Comparison of ENCODE assay signal across 1 cellular context in the genomic region with DNA sequence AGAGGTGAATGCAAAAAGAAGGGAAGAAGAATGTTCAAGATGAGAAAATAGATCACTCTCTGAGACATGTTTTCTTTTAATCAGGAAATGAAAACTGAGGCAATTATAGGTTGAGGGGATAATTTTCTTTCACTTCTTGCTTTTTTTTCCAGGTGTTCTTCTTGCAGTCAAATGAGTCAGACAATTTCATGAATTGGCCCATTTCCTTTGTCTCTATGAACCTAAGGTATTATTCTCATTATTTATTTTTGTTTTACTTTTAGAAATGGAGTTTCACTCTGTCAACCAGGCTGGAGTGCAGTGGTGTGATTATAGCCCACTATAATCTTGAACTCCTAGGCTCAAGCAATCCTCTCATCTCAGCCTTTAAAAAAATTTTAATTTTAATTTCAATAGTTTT.
A peak's percentile ranks its signal among the peaks of the same experiment; 100 is the strongest.
TF ChIP-seq lines count a peak whose summit lies in the region.

No MANE protein-coding gene starts in this region.

TF ChIP-seq in GM12878, 131 proteins besides CTCF, POLR2A, EP300 and RAD21:
- no peak for TF ChIP-seq MYB (IDR thresholded peaks at IDR 0.05; ENCODE audit: borderline replicate concordance, low read depth, low read length)
- TF ChIP-seq PAX8 (IDR thresholded peaks at IDR 0.05), result no peak
- no peak for TF ChIP-seq TCF7 (IDR thresholded peaks at IDR 0.05; ENCODE audit: borderline replicate concordance)
- TF ChIP-seq, protein P1, sequence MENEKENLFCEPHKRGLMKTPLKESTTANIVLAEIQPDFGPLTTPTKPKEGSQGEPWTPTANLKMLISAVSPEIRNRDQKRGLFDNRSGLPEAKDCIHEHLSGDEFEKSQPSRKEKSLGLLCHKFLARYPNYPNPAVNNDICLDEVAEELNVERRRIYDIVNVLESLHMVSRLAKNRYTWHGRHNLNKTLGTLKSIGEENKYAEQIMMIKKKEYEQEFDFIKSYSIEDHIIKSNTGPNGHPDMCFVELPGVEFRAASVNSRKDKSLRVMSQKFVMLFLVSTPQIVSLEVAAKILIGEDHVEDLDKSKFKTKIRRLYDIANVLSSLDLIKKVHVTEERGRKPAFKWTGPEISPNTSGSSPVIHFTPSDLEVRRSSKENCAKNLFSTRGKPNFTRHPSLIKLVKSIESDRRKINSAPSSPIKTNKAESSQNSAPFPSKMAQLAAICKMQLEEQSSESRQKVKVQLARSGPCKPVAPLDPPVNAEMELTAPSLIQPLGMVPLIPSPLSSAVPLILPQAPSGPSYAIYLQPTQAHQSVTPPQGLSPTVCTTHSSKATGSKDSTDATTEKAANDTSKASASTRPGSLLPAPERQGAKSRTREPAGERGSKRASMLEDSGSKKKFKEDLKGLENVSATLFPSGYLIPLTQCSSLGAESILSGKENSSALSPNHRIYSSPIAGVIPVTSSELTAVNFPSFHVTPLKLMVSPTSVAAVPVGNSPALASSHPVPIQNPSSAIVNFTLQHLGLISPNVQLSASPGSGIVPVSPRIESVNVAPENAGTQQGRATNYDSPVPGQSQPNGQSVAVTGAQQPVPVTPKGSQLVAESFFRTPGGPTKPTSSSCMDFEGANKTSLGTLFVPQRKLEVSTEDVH (IDR thresholded peaks at IDR 0.05; ENCODE audit: low read depth, partially characterized antibody), result no peak
- TF ChIP-seq GABPA (IDR thresholded peaks at IDR 0.05; ENCODE audit: low read depth), result no peak
- no peak for TF ChIP-seq EED (IDR thresholded peaks at IDR 0.05; ENCODE audit: low read depth)
- no peak; the same call in 1 of the 2 replicates for TF ChIP-seq IKZF1 (conservative IDR thresholded peaks at IDR 0.05)
- TF ChIP-seq NBN (IDR thresholded peaks at IDR 0.05), result no peak
- peak; percentile 25; the same call in 1 of the 2 replicates for TF ChIP-seq SPI1 (IDR thresholded peaks at IDR 0.05; ENCODE audit: borderline replicate concordance, insufficient read depth, low read depth, low read length)
- TF ChIP-seq IKZF2 (IDR thresholded peaks at IDR 0.05), result peak; percentile 45 to 46; a peak in 3 of 4 replicates
- no peak for TF ChIP-seq JUND (IDR thresholded peaks at IDR 0.05; ENCODE audit: low read depth, low read length)
- TF ChIP-seq ZNF217 (IDR thresholded peaks at IDR 0.05), result no peak
- TF ChIP-seq NFIC (IDR thresholded peaks at IDR 0.05; ENCODE audit: low read depth, low read length), result peak; percentile 49; the same call in 1 of the 2 replicates
- TF ChIP-seq MEF2A (IDR thresholded peaks at IDR 0.05; ENCODE audit: insufficient read depth, low read depth, low read length), result no peak
- TF ChIP-seq ZNF622 (IDR thresholded peaks at IDR 0.05), result no peak
- TF ChIP-seq NFYA (IDR thresholded peaks at IDR 0.05; ENCODE audit: borderline replicate concordance, low read depth, low read length), result no peak
- TF ChIP-seq, protein P2, sequence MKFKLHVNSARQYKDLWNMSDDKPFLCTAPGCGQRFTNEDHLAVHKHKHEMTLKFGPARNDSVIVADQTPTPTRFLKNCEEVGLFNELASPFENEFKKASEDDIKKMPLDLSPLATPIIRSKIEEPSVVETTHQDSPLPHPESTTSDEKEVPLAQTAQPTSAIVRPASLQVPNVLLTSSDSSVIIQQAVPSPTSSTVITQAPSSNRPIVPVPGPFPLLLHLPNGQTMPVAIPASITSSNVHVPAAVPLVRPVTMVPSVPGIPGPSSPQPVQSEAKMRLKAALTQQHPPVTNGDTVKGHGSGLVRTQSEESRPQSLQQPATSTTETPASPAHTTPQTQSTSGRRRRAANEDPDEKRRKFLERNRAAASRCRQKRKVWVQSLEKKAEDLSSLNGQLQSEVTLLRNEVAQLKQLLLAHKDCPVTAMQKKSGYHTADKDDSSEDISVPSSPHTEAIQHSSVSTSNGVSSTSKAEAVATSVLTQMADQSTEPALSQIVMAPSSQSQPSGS (IDR thresholded peaks at IDR 0.05; ENCODE audit: low read length), result peak; percentile 36; the same call in 1 of the 2 replicates
- TF ChIP-seq, protein P3, sequence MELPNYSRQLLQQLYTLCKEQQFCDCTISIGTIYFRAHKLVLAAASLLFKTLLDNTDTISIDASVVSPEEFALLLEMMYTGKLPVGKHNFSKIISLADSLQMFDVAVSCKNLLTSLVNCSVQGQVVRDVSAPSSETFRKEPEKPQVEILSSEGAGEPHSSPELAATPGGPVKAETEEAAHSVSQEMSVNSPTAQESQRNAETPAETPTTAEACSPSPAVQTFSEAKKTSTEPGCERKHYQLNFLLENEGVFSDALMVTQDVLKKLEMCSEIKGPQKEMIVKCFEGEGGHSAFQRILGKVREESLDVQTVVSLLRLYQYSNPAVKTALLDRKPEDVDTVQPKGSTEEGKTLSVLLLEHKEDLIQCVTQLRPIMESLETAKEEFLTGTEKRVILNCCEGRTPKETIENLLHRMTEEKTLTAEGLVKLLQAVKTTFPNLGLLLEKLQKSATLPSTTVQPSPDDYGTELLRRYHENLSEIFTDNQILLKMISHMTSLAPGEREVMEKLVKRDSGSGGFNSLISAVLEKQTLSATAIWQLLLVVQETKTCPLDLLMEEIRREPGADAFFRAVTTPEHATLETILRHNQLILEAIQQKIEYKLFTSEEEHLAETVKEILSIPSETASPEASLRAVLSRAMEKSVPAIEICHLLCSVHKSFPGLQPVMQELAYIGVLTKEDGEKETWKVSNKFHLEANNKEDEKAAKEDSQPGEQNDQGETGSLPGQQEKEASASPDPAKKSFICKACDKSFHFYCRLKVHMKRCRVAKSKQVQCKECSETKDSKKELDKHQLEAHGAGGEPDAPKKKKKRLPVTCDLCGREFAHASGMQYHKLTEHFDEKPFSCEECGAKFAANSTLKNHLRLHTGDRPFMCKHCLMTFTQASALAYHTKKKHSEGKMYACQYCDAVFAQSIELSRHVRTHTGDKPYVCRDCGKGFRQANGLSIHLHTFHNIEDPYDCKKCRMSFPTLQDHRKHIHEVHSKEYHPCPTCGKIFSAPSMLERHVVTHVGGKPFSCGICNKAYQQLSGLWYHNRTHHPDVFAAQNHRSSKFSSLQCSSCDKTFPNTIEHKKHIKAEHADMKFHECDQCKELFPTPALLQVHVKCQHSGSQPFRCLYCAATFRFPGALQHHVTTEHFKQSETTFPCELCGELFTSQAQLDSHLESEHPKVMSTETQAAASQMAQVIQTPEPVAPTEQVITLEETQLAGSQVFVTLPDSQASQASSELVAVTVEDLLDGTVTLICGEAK (IDR thresholded peaks at IDR 0.05; ENCODE audit: borderline replicate concordance), result no peak
- TF ChIP-seq STAT3 (IDR thresholded peaks at IDR 0.05; ENCODE audit: low read depth, low read length), result no peak
- TF ChIP-seq YY1 (IDR thresholded peaks at IDR 0.05; ENCODE audit: low read depth, low read length), result no peak
- no peak for TF ChIP-seq ZSCAN29 (IDR thresholded peaks at IDR 0.05)
- TF ChIP-seq, protein P4, sequence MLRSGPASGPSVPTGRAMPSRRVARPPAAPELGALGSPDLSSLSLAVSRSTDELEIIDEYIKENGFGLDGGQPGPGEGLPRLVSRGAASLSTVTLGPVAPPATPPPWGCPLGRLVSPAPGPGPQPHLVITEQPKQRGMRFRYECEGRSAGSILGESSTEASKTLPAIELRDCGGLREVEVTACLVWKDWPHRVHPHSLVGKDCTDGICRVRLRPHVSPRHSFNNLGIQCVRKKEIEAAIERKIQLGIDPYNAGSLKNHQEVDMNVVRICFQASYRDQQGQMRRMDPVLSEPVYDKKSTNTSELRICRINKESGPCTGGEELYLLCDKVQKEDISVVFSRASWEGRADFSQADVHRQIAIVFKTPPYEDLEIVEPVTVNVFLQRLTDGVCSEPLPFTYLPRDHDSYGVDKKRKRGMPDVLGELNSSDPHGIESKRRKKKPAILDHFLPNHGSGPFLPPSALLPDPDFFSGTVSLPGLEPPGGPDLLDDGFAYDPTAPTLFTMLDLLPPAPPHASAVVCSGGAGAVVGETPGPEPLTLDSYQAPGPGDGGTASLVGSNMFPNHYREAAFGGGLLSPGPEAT (IDR thresholded peaks at IDR 0.05; ENCODE audit: low read depth), result no peak
- TF ChIP-seq CBX3 (IDR thresholded peaks at IDR 0.05; ENCODE audit: borderline replicate concordance, low read depth), result no peak
- no peak for TF ChIP-seq SUPT20H (IDR thresholded peaks at IDR 0.05; ENCODE audit: borderline replicate concordance, control insufficient read depth, low read depth, low read length)
- TF ChIP-seq, protein P5, sequence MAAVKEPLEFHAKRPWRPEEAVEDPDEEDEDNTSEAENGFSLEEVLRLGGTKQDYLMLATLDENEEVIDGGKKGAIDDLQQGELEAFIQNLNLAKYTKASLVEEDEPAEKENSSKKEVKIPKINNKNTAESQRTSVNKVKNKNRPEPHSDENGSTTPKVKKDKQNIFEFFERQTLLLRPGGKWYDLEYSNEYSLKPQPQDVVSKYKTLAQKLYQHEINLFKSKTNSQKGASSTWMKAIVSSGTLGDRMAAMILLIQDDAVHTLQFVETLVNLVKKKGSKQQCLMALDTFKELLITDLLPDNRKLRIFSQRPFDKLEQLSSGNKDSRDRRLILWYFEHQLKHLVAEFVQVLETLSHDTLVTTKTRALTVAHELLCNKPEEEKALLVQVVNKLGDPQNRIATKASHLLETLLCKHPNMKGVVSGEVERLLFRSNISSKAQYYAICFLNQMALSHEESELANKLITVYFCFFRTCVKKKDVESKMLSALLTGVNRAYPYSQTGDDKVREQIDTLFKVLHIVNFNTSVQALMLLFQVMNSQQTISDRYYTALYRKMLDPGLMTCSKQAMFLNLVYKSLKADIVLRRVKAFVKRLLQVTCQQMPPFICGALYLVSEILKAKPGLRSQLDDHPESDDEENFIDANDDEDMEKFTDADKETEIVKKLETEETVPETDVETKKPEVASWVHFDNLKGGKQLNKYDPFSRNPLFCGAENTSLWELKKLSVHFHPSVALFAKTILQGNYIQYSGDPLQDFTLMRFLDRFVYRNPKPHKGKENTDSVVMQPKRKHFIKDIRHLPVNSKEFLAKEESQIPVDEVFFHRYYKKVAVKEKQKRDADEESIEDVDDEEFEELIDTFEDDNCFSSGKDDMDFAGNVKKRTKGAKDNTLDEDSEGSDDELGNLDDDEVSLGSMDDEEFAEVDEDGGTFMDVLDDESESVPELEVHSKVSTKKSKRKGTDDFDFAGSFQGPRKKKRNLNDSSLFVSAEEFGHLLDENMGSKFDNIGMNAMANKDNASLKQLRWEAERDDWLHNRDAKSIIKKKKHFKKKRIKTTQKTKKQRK (IDR thresholded peaks at IDR 0.05; ENCODE audit: low read depth, low read length), result no peak
- no peak for TF ChIP-seq FOXM1 (IDR thresholded peaks at IDR 0.05; ENCODE audit: low read depth, low read length)
- no peak for TF ChIP-seq NR2F1 (conservative IDR thresholded peaks at IDR 0.05)
- TF ChIP-seq SP1 (IDR thresholded peaks at IDR 0.05; ENCODE audit: low read depth, low read length), result no peak
- no peak for TF ChIP-seq HDGF (IDR thresholded peaks at IDR 0.05)
- no peak for TF ChIP-seq BACH1 (IDR thresholded peaks at IDR 0.05; ENCODE audit: borderline replicate concordance)
- no peak for TF ChIP-seq RAD51 (IDR thresholded peaks at IDR 0.05)
- no peak for TF ChIP-seq ATF7 (IDR thresholded peaks at IDR 0.05; ENCODE audit: low read depth)
- peak; percentile 43; the same call in 1 of the 2 replicates for TF ChIP-seq JUNB (IDR thresholded peaks at IDR 0.05)
- TF ChIP-seq, protein P6, sequence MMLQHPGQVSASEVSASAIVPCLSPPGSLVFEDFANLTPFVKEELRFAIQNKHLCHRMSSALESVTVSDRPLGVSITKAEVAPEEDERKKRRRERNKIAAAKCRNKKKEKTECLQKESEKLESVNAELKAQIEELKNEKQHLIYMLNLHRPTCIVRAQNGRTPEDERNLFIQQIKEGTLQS (IDR thresholded peaks at IDR 0.05; ENCODE audit: borderline replicate concordance, extremely low read depth, low read depth, low read length), result no peak
